ENCODE assay signal across 17 cellular contexts in genomic region chr19:3633559-3633988, GRCh38. TPM values are rescaled to one million over a fixed set of nuclear protein-coding genes. Genes with fewer than 3 reads are reported as not detected.
DNase-seq lines count a peak whose midpoint lies in the region; ATAC-seq, FAIRE-seq and TF ChIP-seq lines count a peak whose summit lies in the region.
"Had no signal": no experiment of that assay in that cellular context is flagged by ENCODE, and none has a peak within 500 bp of the region (broad histone marks: within the 10 kb centered on the region; RNA-seq: fewer than 3 reads in every experiment).

No MANE protein-coding gene starts in this region.

- no peak for TF ChIP-seq CTCF in esophagus muscularis mucosa (IDR thresholded peaks at IDR 0.05)
- no peak for TF ChIP-seq CTCF in HepG2 (CRISPR knock-in tag; IDR thresholded peaks at IDR 0.05)

- POLR2A ChIA-PET in HepG2 (lab: Yijun Ruan, JAX): no interaction called here

- no peaks in the 10 kb centered on the region for H3K9me3 Mint-ChIP-seq in stimulated activated effector memory CD8-positive, alpha-beta T cell treated with anti-CD3 and anti-CD28 coated beads, Interleukin-12 subunit alpha, Interleukin-12 subunit beta, amount 100 ng/mL, for 72 hours
- H3K9me3 Mint-ChIP-seq: GM23338 had no signal

- H3K9me3 ChIP-seq in esophagus muscularis mucosa: no peaks in the 10 kb centered on the region
- no peaks in the 10 kb centered on the region for H3K9me3 ChIP-seq in HepG2 (ENCODE audit: low read length)
- H3K9me3 ChIP-seq: BLaER1 treated with 17β-estradiol and CSF1 and Interleukin-3, amounts not matched to agents 10 nM and 100 nM had no signal

- peak overlapping the region; percentile 76 for H3K27ac Mint-ChIP-seq in stimulated activated effector memory CD8-positive, alpha-beta T cell treated with anti-CD3 and anti-CD28 coated beads, Interleukin-12 subunit alpha, Interleukin-12 subunit beta, amount 100 ng/mL, for 72 hours
- H3K27ac Mint-ChIP-seq: CD4-positive, CD25-positive, alpha-beta regulatory T cell; GM23338 had no signal

- TF ChIP-seq EP300 in esophagus muscularis mucosa (IDR thresholded peaks at IDR 0.05): no peak
- no peak for TF ChIP-seq EP300 in HepG2 (IDR thresholded peaks at IDR 0.05; ENCODE audit: low read depth in 2 of 2, low read length in 2 of 2)
- no peak for TF ChIP-seq EP300 in HepG2 (CRISPR knock-in tag; IDR thresholded peaks at IDR 0.05; ENCODE audit: borderline replicate concordance)

- H3K36me3 ChIP-seq in esophagus muscularis mucosa (peaks cover 42 to 83% (median 77%) of the 10 kb centered on the region in 4 donors), HepG2 (replicated peaks in 1 of 2; ENCODE audit: control insufficient read depth in 1 of 2, insufficient read depth in 2 of 2, low read length in 2 of 2) (0 out of 5 replicates have a peak, but pooled peaks cover 0 to 4% of the 10 kb centered on the region in 2 experiments)

- peaks cover 8% of the 10 kb centered on the region for H3K4me1 Mint-ChIP-seq in stimulated activated effector memory CD8-positive, alpha-beta T cell treated with anti-CD3 and anti-CD28 coated beads, Interleukin-12 subunit alpha, Interleukin-12 subunit beta, amount 100 ng/mL, for 72 hours
- H3K4me1 Mint-ChIP-seq: GM23338 had no signal

- in situ Hi-C loops in HepG2 (cut with HindIII; ENCODE audit: extremely low pct_ligation_motif_present, low pct_unique_long_range_greater_than_20kb): no loop called here

- H3K27ac ChIP-seq in caudate nucleus (ENCODE audit: low read depth, low read length): peak overlapping the region; percentile 91
- peak overlapping the region in 3 of 4 donors; percentile 40 to 69 (median 57) for H3K27ac ChIP-seq in esophagus muscularis mucosa (replicated peaks in 1 of 4)
- H3K27ac ChIP-seq in HepG2 (ENCODE audit: extremely low read length, insufficient read depth, low read length): no peak overlapping the region
- H3K27ac ChIP-seq: BLaER1 treated with 17β-estradiol and CSF1 and Interleukin-3, amounts not matched to agents 10 nM and 100 nM had no signal

- H3K4me3 Mint-ChIP-seq in stimulated activated effector memory CD8-positive, alpha-beta T cell treated with anti-CD3 and anti-CD28 coated beads, Interleukin-12 subunit alpha, Interleukin-12 subunit beta, amount 100 ng/mL, for 72 hours: no peak overlapping the region
- H3K4me3 Mint-ChIP-seq: CD4-positive, CD25-positive, alpha-beta regulatory T cell; GM23338 had no signal

- no peak for FAIRE-seq in HepG2 (lab: Jason Lieb, UNC)

- TF ChIP-seq RAD21 in HepG2 (CRISPR knock-in tag; IDR thresholded peaks at IDR 0.05): no peak

- peaks cover 0 to 13% (median 4%) of the 10 kb centered on the region in 4 donors for H3K4me1 ChIP-seq in esophagus muscularis mucosa
- H3K4me1 ChIP-seq in HepG2 (ENCODE audit: insufficient read depth, low read length): no peaks in the 10 kb centered on the region

- peaks cover 71% of the 10 kb centered on the region for H3K36me3 Mint-ChIP-seq in stimulated activated effector memory CD8-positive, alpha-beta T cell treated with anti-CD3 and anti-CD28 coated beads, Interleukin-12 subunit alpha, Interleukin-12 subunit beta, amount 100 ng/mL, for 72 hours

- intact Hi-C loops in esophagus muscularis mucosa (cut with DNase I): no loop called here
- intact Hi-C loops in HepG2 (cut with micrococcal nuclease; ENCODE audit: unreplicated experiment): no loop called here

- H3K4me3 ChIP-seq in esophagus muscularis mucosa: no peak overlapping the region
- no peak overlapping the region for H3K4me3 ChIP-seq in HepG2 (replicated peaks in 1 of 3; ENCODE audit: insufficient read depth in 1 of 3, low read depth in 2 of 3, low read length in 3 of 3)
- H3K4me3 ChIP-seq: BLaER1 treated with 17β-estradiol and CSF1 and Interleukin-3, amounts not matched to agents 10 nM and 100 nM; GM23338 had no signal

- ATAC-seq in stimulated activated effector memory CD8-positive, alpha-beta T cell treated with anti-CD3 and anti-CD28 coated beads, Interleukin-12 subunit alpha, Interleukin-12 subunit beta, amount 100 ng/mL, for 72 hours: no peak
- ATAC-seq in HG02973 (IDR thresholded peaks at IDR 0.05; ENCODE audit: unreplicated experiment): no peak
- no peak for ATAC-seq in HepG2
- ATAC-seq: GM23338 had no signal

- H3K4me2 ChIP-seq in HepG2 (ENCODE audit: low read depth, low read length): no peak overlapping the region
- H3K4me2 ChIP-seq: BLaER1 treated with 17β-estradiol and CSF1 and Interleukin-3, amounts not matched to agents 10 nM and 100 nM; GM23338 had no signal

- H2AFZ ChIP-seq in HepG2 (ENCODE audit: low read length): no peak overlapping the region
- H2AFZ ChIP-seq: GM23338 had no signal

- 94% methylated on average over 21 of the region's 22 CpGs for WGBS in esophagus muscularis mucosa
- WGBS in HepG2 (ENCODE audit: low lambda C conversion rate): 85% methylated on average over 18 of the region's 22 CpGs

- CTCF ChIA-PET in HepG2 (lab: Yijun Ruan, JAX; ENCODE audit: low intra/inter-chr PET ratio, low total read pairs): no interaction called here

- H3K9ac ChIP-seq in HepG2 (ENCODE audit: insufficient read depth, low read depth, low read length): no peak overlapping the region

- H3K79me2 ChIP-seq in HepG2 (ENCODE audit: insufficient read depth, low read length): no peaks in the 10 kb centered on the region

- BruUV-seq in HepG2 (replicated peaks; lab: Mats Ljungman, UMichigan): no TSS peak

- DNase-seq in caudate nucleus (lab: John Stamatoyannopoulos, UW): no peak
- no peak for DNase-seq in esophagus muscularis mucosa (ENCODE audit: extremely low spot score)
- no peak for DNase-seq in stimulated activated effector memory CD8-positive, alpha-beta T cell treated with anti-CD3 and anti-CD28 coated beads, Interleukin-12 subunit alpha, Interleukin-12 subunit beta, amount 100 ng/mL, for 72 hours (ENCODE audit: low spot score in 2 of 2)
- DNase-seq in HepG2 (ENCODE audit: low spot score): no peak
- DNase-seq in SK-N-DZ (ENCODE audit: low spot score): no peak
- no peak for DNase-seq in activated gamma-delta T cell (lab: John Stamatoyannopoulos, UW)
- DNase-seq: ACHN; Calu3; CD4-positive, CD25-positive, alpha-beta regulatory T cell; DMS 273 treated with DMSO at 0.1 percent for 48 hours; H7 had no signal

- no peaks in the 10 kb centered on the region for H4K20me1 ChIP-seq in HepG2 (ENCODE audit: insufficient read depth, low read length)

- no peaks in the 10 kb centered on the region for H3K27me3 ChIP-seq in esophagus muscularis mucosa
- no peaks in the 10 kb centered on the region for H3K27me3 ChIP-seq in HepG2 (ENCODE audit: control insufficient read depth in 1 of 2, insufficient read depth in 2 of 2, low read length in 2 of 2)
- H3K27me3 ChIP-seq: BLaER1 treated with 17β-estradiol and CSF1 and Interleukin-3, amounts not matched to agents 10 nM and 100 nM had no signal

- TF ChIP-seq POLR2A in esophagus muscularis mucosa (IDR thresholded peaks at IDR 0.05; ENCODE audit: low read depth) (no peak), HepG2 (IDR thresholded peaks at IDR 0.05; ENCODE audit: insufficient read depth in 1 of 2, low read depth in 2 of 2, low read length in 2 of 2) (no peak)

RNA-seq across cellular contexts. Expression of gene CACTIN, which starts 7.0 kb away (rescaled TPM):
- total RNA-seq in esophagus muscularis mucosa: 10 to 100 TPM; 28.7 to 45.0 (median 34.2) TPM
- total RNA-seq in HepG2 (2016; rRNA removed; fragmentation: Illumina TruSeq; extraction: Trizol): 11.1 and 16.6 TPM in 2 replicates
- total RNA-seq in HepG2 (2016; cell fraction: cytosol; rRNA removed; fragmentation: Illumina TruSeq; extraction: Trizol; ENCODE audit: low read depth): 2.8 and 3.1 TPM in 2 replicates
- 11.2 and 17.9 TPM in 2 replicates for total RNA-seq in HepG2 (2016; cell fraction: insoluble cytoplasmic fraction; rRNA removed; fragmentation: Illumina TruSeq; extraction: Trizol)
- total RNA-seq in HepG2 (2016; cell fraction: membrane; rRNA removed; fragmentation: Illumina TruSeq; extraction: Trizol): 4.7 and 5.6 TPM in 2 replicates
- total RNA-seq in HepG2 (2016; cell fraction: nucleus; rRNA removed; fragmentation: Illumina TruSeq; extraction: Trizol): 9.0 and 11.6 TPM in 2 replicates
- 10.0 and 11.5 TPM in 2 replicates for polyA plus RNA-seq in HepG2 (2011; rRNA removed)
- polyA plus RNA-seq in HepG2 (2011; cell fraction: cytosol; rRNA removed): 6.6 and 11.2 TPM in 2 replicates
- polyA plus RNA-seq in HepG2 (2011; cell fraction: nucleus; rRNA removed): 31.8 and 41.5 TPM in 2 replicates
- polyA plus RNA-seq in HepG2 (2012): 5.7 and 5.8 TPM in 2 replicates
- polyA plus RNA-seq in HepG2 (2016; cell fraction: cytosol; fragmentation: Illumina TruSeq; extraction: Trizol; ENCODE audit: low read depth): 1.7 and 1.8 TPM in 2 replicates
- 10.2 and 13.0 TPM in 2 replicates for polyA plus RNA-seq in HepG2 (2016; cell fraction: insoluble cytoplasmic fraction; fragmentation: Illumina TruSeq; extraction: Trizol; ENCODE audit: low read depth)
- 3.7 and 4.0 TPM in 2 replicates for polyA plus RNA-seq in HepG2 (2016; cell fraction: membrane; fragmentation: Illumina TruSeq; extraction: Trizol; ENCODE audit: low read depth)
- 28.6 and 30.2 TPM in 2 replicates for polyA plus RNA-seq in HepG2 (2016; cell fraction: nucleus; fragmentation: Illumina TruSeq; extraction: Trizol; ENCODE audit: insufficient read depth, low read depth)
- 9.7 and 19.5 TPM in 2 replicates for polyA minus RNA-seq in HepG2 (2011; rRNA and poly(A)+ RNA removed; ENCODE audit: low replicate concordance)
- polyA minus RNA-seq in HepG2 (2011; cell fraction: cytosol; rRNA and poly(A)+ RNA removed): 5.0 and 5.2 TPM in 2 replicates
- 5.3 and 5.7 TPM in 2 replicates for polyA minus RNA-seq in HepG2 (2011; cell fraction: nucleus; rRNA and poly(A)+ RNA removed)
- polyA plus RNA-seq in SK-N-DZ (2014; cell fraction: cytosol; rRNA removed): 19.7 and 34.0 TPM in 2 replicates
- polyA plus RNA-seq in SK-N-DZ (2014; cell fraction: nucleus; rRNA removed): 58.2 and 58.5 TPM in 2 replicates

RNA-seq across cellular contexts. Expression of gene TBXA2R, which starts 26.9 kb away (rescaled TPM):
- total RNA-seq in esophagus muscularis mucosa (10 to 100 TPM in 1 of 4 donors, 1 to 10 TPM in 3; 4.8 to 17.2 (median 7.7) TPM), HepG2 (2016; rRNA removed; fragmentation: Illumina TruSeq; extraction: Trizol) (not detected in 2 replicates)
- total RNA-seq in HepG2 (2016; cell fraction: cytosol; rRNA removed; fragmentation: Illumina TruSeq; extraction: Trizol; ENCODE audit: low read depth): not detected in 2 replicates
- total RNA-seq in HepG2 (2016; cell fraction: insoluble cytoplasmic fraction; rRNA removed; fragmentation: Illumina TruSeq; extraction: Trizol): not detected in 2 replicates
- not detected in 2 replicates for total RNA-seq in HepG2 (2016; cell fraction: membrane; rRNA removed; fragmentation: Illumina TruSeq; extraction: Trizol)
- not detected in 2 replicates for total RNA-seq in HepG2 (2016; cell fraction: nucleus; rRNA removed; fragmentation: Illumina TruSeq; extraction: Trizol)
- 0.05 and 0.09 TPM in 2 replicates for polyA plus RNA-seq in HepG2 (2011; rRNA removed)
- polyA plus RNA-seq in HepG2 (2011; cell fraction: cytosol; rRNA removed): 0.04 TPM in 2 replicates
- 0.11 TPM in 1 of 2 replicates, not detected in the other for polyA plus RNA-seq in HepG2 (2011; cell fraction: nucleus; rRNA removed)
- polyA plus RNA-seq in HepG2 (2012): not detected in 2 replicates
- not detected in 2 replicates for polyA plus RNA-seq in HepG2 (2016; cell fraction: cytosol; fragmentation: Illumina TruSeq; extraction: Trizol; ENCODE audit: low read depth)
- not detected in 2 replicates for polyA plus RNA-seq in HepG2 (2016; cell fraction: insoluble cytoplasmic fraction; fragmentation: Illumina TruSeq; extraction: Trizol; ENCODE audit: low read depth)
- polyA plus RNA-seq in HepG2 (2016; cell fraction: membrane; fragmentation: Illumina TruSeq; extraction: Trizol; ENCODE audit: low read depth): not detected in 2 replicates
- not detected in 2 replicates for polyA plus RNA-seq in HepG2 (2016; cell fraction: nucleus; fragmentation: Illumina TruSeq; extraction: Trizol; ENCODE audit: insufficient read depth, low read depth)
- 0.20 and 1.3 TPM in 2 replicates for polyA minus RNA-seq in HepG2 (2011; rRNA and poly(A)+ RNA removed; ENCODE audit: low replicate concordance)
- polyA minus RNA-seq in HepG2 (2011; cell fraction: cytosol; rRNA and poly(A)+ RNA removed): not detected in 2 replicates
- not detected in 2 replicates for polyA minus RNA-seq in HepG2 (2011; cell fraction: nucleus; rRNA and poly(A)+ RNA removed)
- polyA plus RNA-seq in SK-N-DZ (2014; cell fraction: cytosol; rRNA removed): 0.23 and 0.44 TPM in 2 replicates
- not detected in 2 replicates for polyA plus RNA-seq in SK-N-DZ (2014; cell fraction: nucleus; rRNA removed)
- total RNA-seq: Daoy, HT-29 had no signal

RNA-seq across cellular contexts. Expression of gene GIPC3, which starts 48.3 kb away (rescaled TPM):
- 10 to 100 TPM in 1 of 4 donors, 1 to 10 TPM in 3; 4.1 to 17.5 (median 4.9) TPM for total RNA-seq in esophagus muscularis mucosa
- not detected in 2 replicates for total RNA-seq in HepG2 (2016; rRNA removed; fragmentation: Illumina TruSeq; extraction: Trizol)
- total RNA-seq in HepG2 (2016; cell fraction: cytosol; rRNA removed; fragmentation: Illumina TruSeq; extraction: Trizol; ENCODE audit: low read depth): not detected in 2 replicates
- not detected in 2 replicates for total RNA-seq in HepG2 (2016; cell fraction: insoluble cytoplasmic fraction; rRNA removed; fragmentation: Illumina TruSeq; extraction: Trizol)
- total RNA-seq in HepG2 (2016; cell fraction: membrane; rRNA removed; fragmentation: Illumina TruSeq; extraction: Trizol): not detected in 2 replicates
- total RNA-seq in HepG2 (2016; cell fraction: nucleus; rRNA removed; fragmentation: Illumina TruSeq; extraction: Trizol): not detected in 2 replicates
- 0.05 and 0.08 TPM in 2 replicates for polyA plus RNA-seq in HepG2 (2011; rRNA removed)
- polyA plus RNA-seq in HepG2 (2011; cell fraction: cytosol; rRNA removed): 0.01 and 0.03 TPM in 2 replicates
- 0.14 and 0.17 TPM in 2 replicates for polyA plus RNA-seq in HepG2 (2011; cell fraction: nucleus; rRNA removed)
- 0.04 TPM in 1 of 2 replicates, not detected in the other for polyA plus RNA-seq in HepG2 (2012)
- polyA plus RNA-seq in HepG2 (2016; cell fraction: cytosol; fragmentation: Illumina TruSeq; extraction: Trizol; ENCODE audit: low read depth): not detected in 2 replicates
- not detected in 2 replicates for polyA plus RNA-seq in HepG2 (2016; cell fraction: insoluble cytoplasmic fraction; fragmentation: Illumina TruSeq; extraction: Trizol; ENCODE audit: low read depth)
- not detected in 2 replicates for polyA plus RNA-seq in HepG2 (2016; cell fraction: membrane; fragmentation: Illumina TruSeq; extraction: Trizol; ENCODE audit: low read depth)
- polyA plus RNA-seq in HepG2 (2016; cell fraction: nucleus; fragmentation: Illumina TruSeq; extraction: Trizol; ENCODE audit: insufficient read depth, low read depth): not detected in 2 replicates
- polyA minus RNA-seq in HepG2 (2011; rRNA and poly(A)+ RNA removed; ENCODE audit: low replicate concordance): 0.02 and 5.9 TPM in 2 replicates
- polyA minus RNA-seq in HepG2 (2011; cell fraction: cytosol; rRNA and poly(A)+ RNA removed): not detected in 2 replicates
- not detected in 2 replicates for polyA minus RNA-seq in HepG2 (2011; cell fraction: nucleus; rRNA and poly(A)+ RNA removed)
- 0.03 and 0.08 TPM in 2 replicates for polyA plus RNA-seq in SK-N-DZ (2014; cell fraction: cytosol; rRNA removed)
- polyA plus RNA-seq in SK-N-DZ (2014; cell fraction: nucleus; rRNA removed): not detected in 2 replicates
- total RNA-seq: A172, Calu3, Daoy, HT-29 had no signal
